In the genomic region with DNA sequence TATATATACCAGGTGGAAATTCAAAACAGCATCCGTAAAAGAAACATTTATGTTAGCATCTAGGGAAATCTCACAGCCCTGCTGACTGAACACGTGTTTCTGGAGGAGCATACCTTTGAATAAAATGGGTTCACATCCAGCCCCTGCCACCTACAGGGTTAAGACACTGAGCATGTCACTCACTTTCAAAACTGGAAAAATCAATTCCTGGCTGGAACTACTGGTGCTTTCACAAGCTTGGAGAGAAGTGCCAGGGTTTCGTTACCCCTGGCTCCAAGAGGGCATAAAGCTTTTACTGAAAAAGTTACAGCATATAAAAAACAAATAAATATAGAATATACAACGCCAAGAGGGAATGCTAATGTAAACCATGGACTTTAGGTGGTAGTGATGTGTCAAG, we compare ENCODE assay signal across 1 cellular context.
TF ChIP-seq lines count a peak whose summit lies in the region.

No MANE protein-coding gene starts in this region.

TF ChIP-seq in liver, 16 proteins besides CTCF, POLR2A, EP300 and RAD21 (continued from another document):
- TF ChIP-seq, protein P1, sequence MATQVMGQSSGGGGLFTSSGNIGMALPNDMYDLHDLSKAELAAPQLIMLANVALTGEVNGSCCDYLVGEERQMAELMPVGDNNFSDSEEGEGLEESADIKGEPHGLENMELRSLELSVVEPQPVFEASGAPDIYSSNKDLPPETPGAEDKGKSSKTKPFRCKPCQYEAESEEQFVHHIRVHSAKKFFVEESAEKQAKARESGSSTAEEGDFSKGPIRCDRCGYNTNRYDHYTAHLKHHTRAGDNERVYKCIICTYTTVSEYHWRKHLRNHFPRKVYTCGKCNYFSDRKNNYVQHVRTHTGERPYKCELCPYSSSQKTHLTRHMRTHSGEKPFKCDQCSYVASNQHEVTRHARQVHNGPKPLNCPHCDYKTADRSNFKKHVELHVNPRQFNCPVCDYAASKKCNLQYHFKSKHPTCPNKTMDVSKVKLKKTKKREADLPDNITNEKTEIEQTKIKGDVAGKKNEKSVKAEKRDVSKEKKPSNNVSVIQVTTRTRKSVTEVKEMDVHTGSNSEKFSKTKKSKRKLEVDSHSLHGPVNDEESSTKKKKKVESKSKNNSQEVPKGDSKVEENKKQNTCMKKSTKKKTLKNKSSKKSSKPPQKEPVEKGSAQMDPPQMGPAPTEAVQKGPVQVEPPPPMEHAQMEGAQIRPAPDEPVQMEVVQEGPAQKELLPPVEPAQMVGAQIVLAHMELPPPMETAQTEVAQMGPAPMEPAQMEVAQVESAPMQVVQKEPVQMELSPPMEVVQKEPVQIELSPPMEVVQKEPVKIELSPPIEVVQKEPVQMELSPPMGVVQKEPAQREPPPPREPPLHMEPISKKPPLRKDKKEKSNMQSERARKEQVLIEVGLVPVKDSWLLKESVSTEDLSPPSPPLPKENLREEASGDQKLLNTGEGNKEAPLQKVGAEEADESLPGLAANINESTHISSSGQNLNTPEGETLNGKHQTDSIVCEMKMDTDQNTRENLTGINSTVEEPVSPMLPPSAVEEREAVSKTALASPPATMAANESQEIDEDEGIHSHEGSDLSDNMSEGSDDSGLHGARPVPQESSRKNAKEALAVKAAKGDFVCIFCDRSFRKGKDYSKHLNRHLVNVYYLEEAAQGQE (IDR thresholded peaks at IDR 0.05), result peak; percentile 53
- TF ChIP-seq HNF4A (conservative IDR thresholded peaks at IDR 0.05), result peak; percentile 86 to 93
- peak; percentile 53 for TF ChIP-seq HNF4G (IDR thresholded peaks at IDR 0.05)
- TF ChIP-seq, protein P2, sequence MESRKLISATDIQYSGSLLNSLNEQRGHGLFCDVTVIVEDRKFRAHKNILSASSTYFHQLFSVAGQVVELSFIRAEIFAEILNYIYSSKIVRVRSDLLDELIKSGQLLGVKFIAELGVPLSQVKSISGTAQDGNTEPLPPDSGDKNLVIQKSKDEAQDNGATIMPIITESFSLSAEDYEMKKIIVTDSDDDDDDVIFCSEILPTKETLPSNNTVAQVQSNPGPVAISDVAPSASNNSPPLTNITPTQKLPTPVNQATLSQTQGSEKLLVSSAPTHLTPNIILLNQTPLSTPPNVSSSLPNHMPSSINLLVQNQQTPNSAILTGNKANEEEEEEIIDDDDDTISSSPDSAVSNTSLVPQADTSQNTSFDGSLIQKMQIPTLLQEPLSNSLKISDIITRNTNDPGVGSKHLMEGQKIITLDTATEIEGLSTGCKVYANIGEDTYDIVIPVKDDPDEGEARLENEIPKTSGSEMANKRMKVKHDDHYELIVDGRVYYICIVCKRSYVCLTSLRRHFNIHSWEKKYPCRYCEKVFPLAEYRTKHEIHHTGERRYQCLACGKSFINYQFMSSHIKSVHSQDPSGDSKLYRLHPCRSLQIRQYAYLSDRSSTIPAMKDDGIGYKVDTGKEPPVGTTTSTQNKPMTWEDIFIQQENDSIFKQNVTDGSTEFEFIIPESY (IDR thresholded peaks at IDR 0.05), result peak; percentile 79
- TF ChIP-seq, protein P3, sequence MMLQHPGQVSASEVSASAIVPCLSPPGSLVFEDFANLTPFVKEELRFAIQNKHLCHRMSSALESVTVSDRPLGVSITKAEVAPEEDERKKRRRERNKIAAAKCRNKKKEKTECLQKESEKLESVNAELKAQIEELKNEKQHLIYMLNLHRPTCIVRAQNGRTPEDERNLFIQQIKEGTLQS (IDR thresholded peaks at IDR 0.05), result no peak
- peak; percentile 89 to 93 for TF ChIP-seq RXRA (IDR thresholded peaks at IDR 0.05)
- TF ChIP-seq JUND (IDR thresholded peaks at IDR 0.05), result peak; percentile 63 to 83
- TF ChIP-seq, protein P4, sequence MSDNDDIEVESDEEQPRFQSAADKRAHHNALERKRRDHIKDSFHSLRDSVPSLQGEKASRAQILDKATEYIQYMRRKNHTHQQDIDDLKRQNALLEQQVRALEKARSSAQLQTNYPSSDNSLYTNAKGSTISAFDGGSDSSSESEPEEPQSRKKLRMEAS (IDR thresholded peaks at IDR 0.05), result peak; percentile 79
- peak; percentile 77 for TF ChIP-seq SP1 (IDR thresholded peaks at IDR 0.05)
- TF ChIP-seq YY1 (IDR thresholded peaks at IDR 0.05), result peak; percentile 68
- TF ChIP-seq FOXA2 (IDR thresholded peaks at IDR 0.05), result peak; percentile 63
- no peak for TF ChIP-seq GABPA (IDR thresholded peaks at IDR 0.05 in 1 of 2, conservative IDR thresholded peaks at IDR 0.05 in 1 of 2)
- TF ChIP-seq NR2F2 (IDR thresholded peaks at IDR 0.05), result no peak
- TF ChIP-seq TAF1 (conservative IDR thresholded peaks at IDR 0.05), result no peak
- peak; percentile 33 to 94 for TF ChIP-seq EGR1 (IDR thresholded peaks at IDR 0.05; ENCODE audit: low read depth in 2 of 2)
TF ChIP-seq in liver: peak in this region for 12.
